27 cellular contexts compared by ENCODE assay signal in genomic region chr19:39475748-39476147, GRCh38. TPM values are rescaled to one million over a fixed set of nuclear protein-coding genes. Genes with fewer than 3 reads are reported as not detected.
DNase-seq lines count a peak whose midpoint lies in the region; ATAC-seq and TF ChIP-seq lines count a peak whose summit lies in the region.
"Had no signal": no experiment of that assay in that cellular context is flagged by ENCODE, and none has a peak within 500 bp of the region (broad histone marks: within the 10 kb centered on the region; RNA-seq: fewer than 3 reads in every experiment).

No MANE protein-coding gene starts in this region.

- H3K27me3 Mint-ChIP-seq in activated CD4-positive, alpha-beta memory T cell treated with anti-CD3 and anti-CD28 coated beads for 36 hours = no peaks in the 10 kb centered on the region
- no peaks in the 10 kb centered on the region for H3K27me3 Mint-ChIP-seq in activated CD4-positive, alpha-beta memory T cell treated with anti-CD3 and anti-CD28 coated beads, Interleukin-2, amount 10 ng/mL, durations not matched to agents 7 days and 5 days
- H3K27me3 Mint-ChIP-seq in T-helper 17 cell = no peaks in the 10 kb centered on the region
- H3K27me3 Mint-ChIP-seq: B cell; CD8-positive, alpha-beta memory T cell had no signal

- peaks cover 36% of the 10 kb centered on the region for H3K36me3 Mint-ChIP-seq in activated CD4-positive, alpha-beta memory T cell treated with anti-CD3 and anti-CD28 coated beads for 36 hours
- H3K36me3 Mint-ChIP-seq in activated CD4-positive, alpha-beta memory T cell treated with anti-CD3 and anti-CD28 coated beads, Interleukin-2, amount 10 ng/mL, durations not matched to agents 7 days and 5 days (ENCODE audit: low read depth) = peaks cover 50% of the 10 kb centered on the region
- H3K36me3 Mint-ChIP-seq in T-helper 17 cell (ENCODE audit: low read depth) = peaks cover 9% of the 10 kb centered on the region

- H3K4me3 Mint-ChIP-seq in activated CD4-positive, alpha-beta memory T cell treated with anti-CD3 and anti-CD28 coated beads for 36 hours = no peak overlapping the region
- no peak overlapping the region for H3K4me3 Mint-ChIP-seq in activated CD4-positive, alpha-beta memory T cell treated with anti-CD3 and anti-CD28 coated beads, Interleukin-2, amount 10 ng/mL, durations not matched to agents 7 days and 5 days
- H3K4me3 Mint-ChIP-seq in T-helper 17 cell = peak overlapping the region; percentile 2
- H3K4me3 Mint-ChIP-seq: B cell had no signal

- H3K4me2 ChIP-seq in osteoblast (ENCODE audit: insufficient read depth, low read length) = no peak overlapping the region

- H3K27ac Mint-ChIP-seq in activated CD4-positive, alpha-beta memory T cell treated with anti-CD3 and anti-CD28 coated beads for 36 hours = peak overlapping the region; percentile 33
- no peak overlapping the region for H3K27ac Mint-ChIP-seq in activated CD4-positive, alpha-beta memory T cell treated with anti-CD3 and anti-CD28 coated beads, Interleukin-2, amount 10 ng/mL, durations not matched to agents 7 days and 5 days
- peak overlapping the region; percentile 83 for H3K27ac Mint-ChIP-seq in T-helper 17 cell
- H3K27ac Mint-ChIP-seq: B cell had no signal

- DNase-seq in activated CD4-positive, alpha-beta memory T cell treated with anti-CD3 and anti-CD28 coated beads for 36 hours = no peak
- no peak for DNase-seq in activated CD4-positive, alpha-beta memory T cell treated with anti-CD3 and anti-CD28 coated beads, Interleukin-2, amount 10 ng/mL, durations not matched to agents 7 days and 5 days
- DNase-seq in left ventricle myocardium superior (peak; percentile 58), left cardiac atrium (no peak), T-helper 17 cell (no peak), osteoblast (ENCODE audit: insufficient read length, low spot score, missing footprints) (peak; percentile 38), T-helper 9 cell (no peak)
- DNase-seq: CD8-positive, alpha-beta memory T cell; DMS79 treated with DMSO at 0.1 percent for 48 hours; GF-D8; Karpas-422; NCI-H1092; NCI-H1417 treated with DMSO at 0.1 percent for 48 hours; NCI-H1694 treated with DMSO at 0.1 percent for 48 hours; NCI-H2081; NCI-H2227 treated with DMSO at 0.1 percent for 48 hours; NCI-H526 treated with DMSO at 0.1 percent for 48 hours had no signal

- intact Hi-C loops in activated CD4-positive, alpha-beta memory T cell treated with anti-CD3 and anti-CD28 coated beads for 36 hours (cut with micrococcal nuclease) = no loop called here
- intact Hi-C loops in left ventricle myocardium superior (cut with micrococcal nuclease) = no loop called here
- intact Hi-C loops in left cardiac atrium (cut with DNase I) = loop anchor here in 1 of 2 donors (2.0 kb wide), 1 partner anchor 57 kb away; the partner anchor contains the start of gene EID2B

- POLR2A ChIA-PET in activated CD4-positive, alpha-beta memory T cell treated with anti-CD3 and anti-CD28 coated beads for 36 hours (lab: Charles Lee) = no interaction called here
- POLR2A ChIA-PET in activated CD4-positive, alpha-beta memory T cell treated with anti-CD3 and anti-CD28 coated beads, Interleukin-2, amount 10 ng/mL, durations not matched to agents 7 days and 5 days (lab: Charles Lee) = interaction anchor here (1.2 to 2.4 kb wide), 2 partner anchors 11 to 40 kb away, joined by 3 to 8 read pairs; partner anchors contain the start of gene RPS16

- H3K79me2 ChIP-seq in osteoblast (ENCODE audit: insufficient read depth, low read length) = peaks cover 2% of the 10 kb centered on the region

- H3K4me1 Mint-ChIP-seq in activated CD4-positive, alpha-beta memory T cell treated with anti-CD3 and anti-CD28 coated beads for 36 hours (ENCODE audit: low read depth) = peaks cover 22% of the 10 kb centered on the region
- peaks cover 18% of the 10 kb centered on the region for H3K4me1 Mint-ChIP-seq in activated CD4-positive, alpha-beta memory T cell treated with anti-CD3 and anti-CD28 coated beads, Interleukin-2, amount 10 ng/mL, durations not matched to agents 7 days and 5 days
- H3K4me1 Mint-ChIP-seq in T-helper 17 cell = peaks cover 11% of the 10 kb centered on the region

- no peak for TF ChIP-seq CTCF in osteoblast (IDR thresholded peaks at IDR 0.05; ENCODE audit: extremely low read depth, low read depth, low read length)

- no peaks in the 10 kb centered on the region for H3K9me3 ChIP-seq in T-helper 17 cell (ENCODE audit: control insufficient read depth, low read length, poor library complexity, severe bottlenecking)
- no peaks in the 10 kb centered on the region for H3K9me3 ChIP-seq in osteoblast (ENCODE audit: low read depth, low read length)
- H3K9me3 ChIP-seq: HAP-1, SJCRH30 had no signal

- H3K4me3 ChIP-seq in osteoblast (ENCODE audit: insufficient read depth, low read length) = no peak overlapping the region
- H3K4me3 ChIP-seq: HAP-1, SJCRH30 had no signal

- peaks cover 5% of the 10 kb centered on the region for H3K4me1 ChIP-seq in osteoblast (ENCODE audit: insufficient read depth, low read length)
- H3K4me1 ChIP-seq: SJCRH30 had no signal

- ATAC-seq in left ventricle myocardium superior = peak; percentile 15
- ATAC-seq in left cardiac atrium = no peak
- no peak for ATAC-seq in T-helper 17 cell
- no peak for ATAC-seq in HG02798 (IDR thresholded peaks at IDR 0.05; ENCODE audit: poor library complexity, unreplicated experiment)

- no peaks in the 10 kb centered on the region for H3K9me3 Mint-ChIP-seq in activated CD4-positive, alpha-beta memory T cell treated with anti-CD3 and anti-CD28 coated beads for 36 hours
- no peaks in the 10 kb centered on the region for H3K9me3 Mint-ChIP-seq in activated CD4-positive, alpha-beta memory T cell treated with anti-CD3 and anti-CD28 coated beads, Interleukin-2, amount 10 ng/mL, durations not matched to agents 7 days and 5 days
- H3K9me3 Mint-ChIP-seq: CD8-positive, alpha-beta memory T cell had no signal

- no peaks in the 10 kb centered on the region for H3K27me3 ChIP-seq in osteoblast (ENCODE audit: insufficient read depth, low read length)
- H3K27me3 ChIP-seq: SJCRH30 had no signal

- H2AFZ ChIP-seq in osteoblast (ENCODE audit: low read length) = no peak overlapping the region

- peaks cover 7% of the 10 kb centered on the region for H4K20me1 ChIP-seq in osteoblast (ENCODE audit: insufficient read depth, low read length)

- peaks cover 52% of the 10 kb centered on the region for H3K36me3 ChIP-seq in osteoblast (ENCODE audit: insufficient read depth, low read length)

- H3K27ac ChIP-seq in osteoblast (ENCODE audit: low read depth, low read length) = no peak overlapping the region
- H3K27ac ChIP-seq: 22Rv1, C4-2B, HL-60, SJCRH30 had no signal

- CTCF ChIA-PET in activated CD4-positive, alpha-beta memory T cell treated with anti-CD3 and anti-CD28 coated beads for 36 hours (lab: Charles Lee) = interaction anchor here (1.3 to 4.6 kb wide), 6 partner anchors 12 to 57 kb away, joined by 3 to 43 read pairs (median 7); partner anchors contain the start of genes DLL3 and EID2B
- CTCF ChIA-PET in activated CD4-positive, alpha-beta memory T cell treated with anti-CD3 and anti-CD28 coated beads, Interleukin-2, amount 10 ng/mL, durations not matched to agents 7 days and 5 days (lab: Charles Lee) = interaction anchor here (1.9 to 2.3 kb wide), 2 partner anchors 36 to 58 kb away, joined by 16 to 24 read pairs; partner anchors contain the start of gene EID2B

RNA-seq across cellular contexts. Expression of gene TIMM50, which starts 4.9 kb away (rescaled TPM):
- total RNA-seq in activated CD4-positive, alpha-beta memory T cell treated with anti-CD3 and anti-CD28 coated beads for 36 hours = 10 to 100 TPM; 83.1 to 86.7 TPM
- 10 to 100 TPM; 44.0 to 44.8 TPM for total RNA-seq in activated CD4-positive, alpha-beta memory T cell treated with anti-CD3 and anti-CD28 coated beads, Interleukin-2, amount 10 ng/mL, durations not matched to agents 7 days and 5 days
- total RNA-seq in left ventricle myocardium superior = 75.3 TPM
- total RNA-seq in left cardiac atrium = 10 to 100 TPM; 60.3 to 71.2 TPM
- 10 to 100 TPM; 44.9 to 53.0 TPM for total RNA-seq in T-helper 17 cell
- total RNA-seq in osteoblast = 29.8 and 36.9 TPM in 2 replicates

RNA-seq across cellular contexts. Expression of gene DLL3, which starts 23.0 kb away (rescaled TPM):
- total RNA-seq in activated CD4-positive, alpha-beta memory T cell treated with anti-CD3 and anti-CD28 coated beads for 36 hours = under 1 TPM; 0.67 to 0.80 TPM
- under 1 TPM; 0.28 to 0.30 TPM for total RNA-seq in activated CD4-positive, alpha-beta memory T cell treated with anti-CD3 and anti-CD28 coated beads, Interleukin-2, amount 10 ng/mL, durations not matched to agents 7 days and 5 days
- not detected for total RNA-seq in left ventricle myocardium superior
- not detected for total RNA-seq in left cardiac atrium
- not detected for total RNA-seq in T-helper 17 cell
- total RNA-seq in osteoblast = under 0.01 TPM in 1 of 2 replicates, not detected in the other

RNA-seq across cellular contexts. Expression of gene SUPT5H, which starts 30.4 kb away (rescaled TPM):
- 100 to 1,000 TPM; 180 to 183 TPM for total RNA-seq in activated CD4-positive, alpha-beta memory T cell treated with anti-CD3 and anti-CD28 coated beads for 36 hours
- 100 to 1,000 TPM; 153 to 159 TPM for total RNA-seq in activated CD4-positive, alpha-beta memory T cell treated with anti-CD3 and anti-CD28 coated beads, Interleukin-2, amount 10 ng/mL, durations not matched to agents 7 days and 5 days
- total RNA-seq in left ventricle myocardium superior (85.8 TPM), left cardiac atrium (10 to 100 TPM; 61.1 to 70.1 TPM), T-helper 17 cell (100 to 1,000 TPM; 346 to 352 TPM), osteoblast (71.9 and 91.2 TPM in 2 replicates)

RNA-seq across cellular contexts. Expression of gene SELENOV, which starts 39.2 kb away (rescaled TPM):
- not detected for total RNA-seq in activated CD4-positive, alpha-beta memory T cell treated with anti-CD3 and anti-CD28 coated beads for 36 hours
- total RNA-seq in activated CD4-positive, alpha-beta memory T cell treated with anti-CD3 and anti-CD28 coated beads, Interleukin-2, amount 10 ng/mL, durations not matched to agents 7 days and 5 days = not detected
- total RNA-seq in left ventricle myocardium superior (not detected), left cardiac atrium (not detected), T-helper 17 cell (not detected), osteoblast (not detected in 2 replicates)
- total RNA-seq: B cell; Calu3; CD8-positive, alpha-beta memory T cell; NCI-H460; OCI-LY7 had no signal

RNA-seq across cellular contexts. Expression of gene RPS16, which starts 40.0 kb away (rescaled TPM):
- 1,000 to 10,000 TPM; 3,682 to 3,746 TPM for total RNA-seq in activated CD4-positive, alpha-beta memory T cell treated with anti-CD3 and anti-CD28 coated beads for 36 hours
- total RNA-seq in activated CD4-positive, alpha-beta memory T cell treated with anti-CD3 and anti-CD28 coated beads, Interleukin-2, amount 10 ng/mL, durations not matched to agents 7 days and 5 days = 1,000 to 10,000 TPM; 2,238 to 2,243 TPM
- 1,154 TPM for total RNA-seq in left ventricle myocardium superior
- total RNA-seq in left cardiac atrium = 1,000 to 10,000 TPM; 1,273 to 1,597 TPM
- 1,000 to 10,000 TPM; 3,790 to 3,904 TPM for total RNA-seq in T-helper 17 cell
- 44.9 and 56.0 TPM in 2 replicates for total RNA-seq in osteoblast

Comparison
In these comparisons a context has a peak if more than half of its experiments do, and no peak if none do; other contexts are left out.
1. DNase-seq: peak in left ventricle myocardium superior (single experiment) and osteoblast (single experiment); none in activated CD4-positive, alpha-beta memory T cell treated with anti-CD3 and anti-CD28 coated beads for 36 hours (single experiment), activated CD4-positive, alpha-beta memory T cell treated with anti-CD3 and anti-CD28 coated beads, Interleukin-2, amount 10 ng/mL, durations not matched to agents 7 days and 5 days (single experiment), left cardiac atrium (single experiment), T-helper 17 cell (0 of 3) and T-helper 9 cell (single experiment).